Comparison of ENCODE assay signal across 8 cellular contexts in the genomic region with DNA sequence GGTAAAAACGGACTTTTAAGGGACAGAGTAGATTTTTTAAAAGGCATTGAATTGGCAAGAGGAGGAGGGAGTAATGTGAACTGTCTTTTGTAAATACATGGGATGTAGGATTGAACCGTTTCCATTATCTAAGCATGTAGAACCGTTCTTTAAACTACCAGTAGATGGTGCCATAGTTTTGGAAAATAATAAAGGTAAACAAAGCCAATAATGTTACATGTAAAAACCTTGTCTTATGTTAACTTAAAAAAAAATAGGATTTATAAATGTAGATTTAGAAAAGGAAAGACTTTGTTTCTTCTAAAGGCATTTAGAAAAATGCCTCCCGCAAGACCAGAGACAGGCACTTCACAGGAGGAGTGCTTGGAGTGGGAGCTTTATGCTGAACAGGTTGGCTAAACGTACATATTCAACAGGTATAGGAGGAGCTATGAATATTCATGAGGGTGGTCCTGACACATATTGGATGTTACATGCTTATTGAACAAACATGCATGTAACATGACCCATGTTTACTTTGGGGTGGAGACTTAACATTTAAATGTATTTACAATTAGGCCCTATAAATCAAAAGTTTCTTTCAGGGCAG. TPM values are rescaled to one million over a fixed set of nuclear protein-coding genes. Genes with fewer than 3 reads are reported as not detected.
DNase-seq lines count a peak whose midpoint lies in the region; ATAC-seq and TF ChIP-seq lines count a peak whose summit lies in the region.

No MANE protein-coding gene starts in this region.

- intact Hi-C loops in Right ventricle myocardium superior (cut with DNase I), result loop anchor here (2.0 kb wide), 1 partner anchor 133 kb away; no protein-coding TSS in a partner anchor

- ATAC-seq in HG02642 (IDR thresholded peaks at IDR 0.05; ENCODE audit: poor library complexity, unreplicated experiment) (peak; percentile 65), Right ventricle myocardium superior (ENCODE audit: poor library complexity) (peak; percentile 91)

- peaks cover 5% of the 10 kb centered on the region; the same call in 1 of the 2 replicates for H3K36me3 ChIP-seq in WERI-Rb-1

- no peak overlapping the region for H3K4me3 ChIP-seq in GM12875 (ENCODE audit: low read depth, low read length)
- H3K4me3 ChIP-seq in WERI-Rb-1 (ENCODE audit: low read depth, low read length), result no peak overlapping the region
- H3K4me3 ChIP-seq in retinal pigment epithelial cell (ENCODE audit: low read length), result no peak overlapping the region

- no peaks in the 10 kb centered on the region for H3K27me3 ChIP-seq in WERI-Rb-1 (ENCODE audit: insufficient read depth, low read depth, severe bottlenecking)

- peak; percentile 33; the same call in 1 of the 2 replicates for TF ChIP-seq CTCF in GM12875 (IDR thresholded peaks at IDR 0.05; ENCODE audit: borderline replicate concordance, insufficient read depth, low read depth, low read length)
- TF ChIP-seq CTCF in WERI-Rb-1 (IDR thresholded peaks at IDR 0.05; ENCODE audit: low read depth, low read length), result peak; percentile 33; the same call in 1 of the 2 replicates
- peak; percentile 56 for TF ChIP-seq CTCF in retinal pigment epithelial cell (conservative IDR thresholded peaks at IDR 0.05; ENCODE audit: low read depth, low read length)

- H3K27ac ChIP-seq in WERI-Rb-1, result no peak overlapping the region

- DNase-seq in A172 (ENCODE audit: low spot score), result peak; percentile 39
- peak; percentile 43 for DNase-seq in NCI-H1417 treated with DMSO at 0.1 percent for 48 hours (lab: John Stamatoyannopoulos, UW)
- no peak for DNase-seq in WERI-Rb-1
- no peak for DNase-seq in Right ventricle myocardium superior
- DNase-seq in retinal pigment epithelial cell (ENCODE audit: low read depth), result no peak
- DNase-seq in activated CD4-positive, alpha-beta T cell treated with anti-CD3 and anti-CD28 coated beads, Interleukin-2, amount 50 U/mL, for 1 hour, result no peak

- H3K9me3 ChIP-seq in WERI-Rb-1 (ENCODE audit: severe bottlenecking), result no peaks in the 10 kb centered on the region

RNA-seq across cellular contexts. Expression of gene FAM241A, which starts 45.5 kb away (rescaled TPM):
- total RNA-seq in A172 (2014; rRNA removed; shearing (Covaris generic)), result 0.62 and 0.79 TPM in 2 replicates
- 7.4 TPM for total RNA-seq in Right ventricle myocardium superior

Comparison
In these comparisons a context has a peak if more than half of its experiments do, and no peak if none do; other contexts are left out.
1. DNase-seq: peak in A172 (single experiment) and NCI-H1417 treated with DMSO at 0.1 percent for 48 hours (single experiment); none in WERI-Rb-1 (single experiment), Right ventricle myocardium superior (single experiment), retinal pigment epithelial cell (single experiment) and activated CD4-positive, alpha-beta T cell treated with anti-CD3 and anti-CD28 coated beads, Interleukin-2, amount 50 U/mL, for 1 hour (single experiment).
2. Peak in every context shown above with its lines, with median percentiles within 50 percentile points of each other: CTCF ChIP-seq.